1 cellular context compared by ENCODE assay signal in the genomic region with DNA sequence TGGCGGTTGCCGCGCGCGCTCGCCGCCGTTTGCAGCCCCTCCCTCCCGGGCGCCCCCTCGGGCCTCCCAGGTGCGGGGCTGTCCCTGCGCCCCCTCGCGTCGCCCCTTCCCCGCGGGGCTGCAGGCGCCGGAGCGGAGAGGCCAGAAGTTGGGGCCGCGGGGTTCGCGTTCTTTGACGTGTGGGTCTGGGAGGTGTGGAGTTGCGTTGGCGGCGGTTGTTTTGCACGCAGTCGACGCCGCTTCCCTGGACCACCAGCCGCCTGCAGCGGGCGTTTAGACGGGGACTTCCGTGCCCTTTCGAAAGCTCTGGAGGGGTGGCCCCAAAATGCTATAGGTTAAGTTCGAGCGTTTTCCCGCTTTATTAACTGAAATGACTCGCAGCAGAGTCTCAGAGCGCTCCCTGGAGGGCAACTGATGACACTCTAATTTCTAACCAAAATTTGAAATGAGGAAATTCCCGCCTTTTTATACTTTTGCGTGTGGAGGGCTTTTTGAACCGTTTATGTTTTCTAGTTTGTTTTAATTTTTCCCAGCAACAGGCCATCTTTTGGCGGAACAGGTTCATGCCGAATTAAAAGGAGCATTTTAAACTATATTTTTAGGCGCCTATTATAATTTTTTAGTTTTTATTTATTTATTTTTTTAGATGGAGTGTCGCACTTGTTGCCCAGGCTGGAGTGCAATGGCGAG.
TF ChIP-seq lines count a peak whose summit lies in the region.

No MANE protein-coding gene starts in this region.

TF ChIP-seq in K562, 482 proteins besides CTCF, POLR2A, EP300 and RAD21 (continued from another document and continues in another):
- TF ChIP-seq TOE1 (IDR thresholded peaks at IDR 0.05; ENCODE audit: borderline replicate concordance) (0 out of 2 replicates have a peak, but pooled peaks have one; percentile 52), TOE1 (CRISPR knock-in tag; IDR thresholded peaks at IDR 0.05; ENCODE audit: borderline replicate concordance, low read depth) (0 out of 2 replicates have a peak, but pooled peaks have one; percentile 66), DEAF1 (CRISPR knock-in tag; IDR thresholded peaks at IDR 0.05) (peak; percentile 85), ZNF12 (CRISPR knock-in tag; IDR thresholded peaks at IDR 0.05) (peak; percentile 80; the same call in 1 of the 2 replicates), ZNF274 (IDR thresholded peaks at IDR 0.05; ENCODE audit: borderline replicate concordance, low read depth, low read length) (no peak), SRF (CRISPR knock-in tag; IDR thresholded peaks at IDR 0.05) (no peak), ZKSCAN8 (CRISPR knock-in tag; IDR thresholded peaks at IDR 0.05) (no peak), KDM1A (IDR thresholded peaks at IDR 0.05) (no peak; a peak in 1 of 4 replicates), TRIM25 (IDR thresholded peaks at IDR 0.05; ENCODE audit: borderline replicate concordance) (no peak), FOXK2 (conservative IDR thresholded peaks at IDR 0.05 in 1 of 2, IDR thresholded peaks at IDR 0.05 in 1 of 2; ENCODE audit: low read depth in 2 of 2) (peak in 1 of 2 experiments; percentile 29; a peak in 1 of 4 replicates), PRDM10 (IDR thresholded peaks at IDR 0.05; ENCODE audit: partially characterized antibody) (no peak), SUPT5H (IDR thresholded peaks at IDR 0.05) (no peak; the same call in none of the 2 replicates), CBFB (CRISPR knock-in tag; IDR thresholded peaks at IDR 0.05) (no peak), SNRNP70 (optimal IDR thresholded peaks at IDR 0.05; ENCODE audit: low read depth, low read length) (no peak), ZFP36 (IDR thresholded peaks at IDR 0.05; ENCODE audit: low read depth, low read length, partially characterized antibody) (no peak), KDM5B (IDR thresholded peaks at IDR 0.05; ENCODE audit: insufficient replicate concordance, low read depth, low read length) (no peak), ZNF57 (CRISPR knock-in tag; IDR thresholded peaks at IDR 0.05) (no peak), TCF7 (IDR thresholded peaks at IDR 0.05; ENCODE audit: borderline replicate concordance) (no peak), NFE2L1 (tag; IDR thresholded peaks at IDR 0.05; ENCODE audit: borderline replicate concordance, low read depth) (no peak), CAMTA2 (CRISPR knock-in tag; conservative IDR thresholded peaks at IDR 0.05) (no peak), ZNF41 (CRISPR knock-in tag; conservative IDR thresholded peaks at IDR 0.05) (no peak), CCAR2 (IDR thresholded peaks at IDR 0.05; ENCODE audit: low read depth, low read length) (no peak), DLX4 (CRISPR knock-in tag; IDR thresholded peaks at IDR 0.05) (no peak)
- TF ChIP-seq, protein P1, sequence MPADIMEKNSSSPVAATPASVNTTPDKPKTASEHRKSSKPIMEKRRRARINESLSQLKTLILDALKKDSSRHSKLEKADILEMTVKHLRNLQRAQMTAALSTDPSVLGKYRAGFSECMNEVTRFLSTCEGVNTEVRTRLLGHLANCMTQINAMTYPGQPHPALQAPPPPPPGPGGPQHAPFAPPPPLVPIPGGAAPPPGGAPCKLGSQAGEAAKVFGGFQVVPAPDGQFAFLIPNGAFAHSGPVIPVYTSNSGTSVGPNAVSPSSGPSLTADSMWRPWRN (IDR thresholded peaks at IDR 0.05; ENCODE audit: low read depth), result 0 out of 2 replicates have a peak, but pooled peaks have one; percentile 26
- TF ChIP-seq, protein P2, sequence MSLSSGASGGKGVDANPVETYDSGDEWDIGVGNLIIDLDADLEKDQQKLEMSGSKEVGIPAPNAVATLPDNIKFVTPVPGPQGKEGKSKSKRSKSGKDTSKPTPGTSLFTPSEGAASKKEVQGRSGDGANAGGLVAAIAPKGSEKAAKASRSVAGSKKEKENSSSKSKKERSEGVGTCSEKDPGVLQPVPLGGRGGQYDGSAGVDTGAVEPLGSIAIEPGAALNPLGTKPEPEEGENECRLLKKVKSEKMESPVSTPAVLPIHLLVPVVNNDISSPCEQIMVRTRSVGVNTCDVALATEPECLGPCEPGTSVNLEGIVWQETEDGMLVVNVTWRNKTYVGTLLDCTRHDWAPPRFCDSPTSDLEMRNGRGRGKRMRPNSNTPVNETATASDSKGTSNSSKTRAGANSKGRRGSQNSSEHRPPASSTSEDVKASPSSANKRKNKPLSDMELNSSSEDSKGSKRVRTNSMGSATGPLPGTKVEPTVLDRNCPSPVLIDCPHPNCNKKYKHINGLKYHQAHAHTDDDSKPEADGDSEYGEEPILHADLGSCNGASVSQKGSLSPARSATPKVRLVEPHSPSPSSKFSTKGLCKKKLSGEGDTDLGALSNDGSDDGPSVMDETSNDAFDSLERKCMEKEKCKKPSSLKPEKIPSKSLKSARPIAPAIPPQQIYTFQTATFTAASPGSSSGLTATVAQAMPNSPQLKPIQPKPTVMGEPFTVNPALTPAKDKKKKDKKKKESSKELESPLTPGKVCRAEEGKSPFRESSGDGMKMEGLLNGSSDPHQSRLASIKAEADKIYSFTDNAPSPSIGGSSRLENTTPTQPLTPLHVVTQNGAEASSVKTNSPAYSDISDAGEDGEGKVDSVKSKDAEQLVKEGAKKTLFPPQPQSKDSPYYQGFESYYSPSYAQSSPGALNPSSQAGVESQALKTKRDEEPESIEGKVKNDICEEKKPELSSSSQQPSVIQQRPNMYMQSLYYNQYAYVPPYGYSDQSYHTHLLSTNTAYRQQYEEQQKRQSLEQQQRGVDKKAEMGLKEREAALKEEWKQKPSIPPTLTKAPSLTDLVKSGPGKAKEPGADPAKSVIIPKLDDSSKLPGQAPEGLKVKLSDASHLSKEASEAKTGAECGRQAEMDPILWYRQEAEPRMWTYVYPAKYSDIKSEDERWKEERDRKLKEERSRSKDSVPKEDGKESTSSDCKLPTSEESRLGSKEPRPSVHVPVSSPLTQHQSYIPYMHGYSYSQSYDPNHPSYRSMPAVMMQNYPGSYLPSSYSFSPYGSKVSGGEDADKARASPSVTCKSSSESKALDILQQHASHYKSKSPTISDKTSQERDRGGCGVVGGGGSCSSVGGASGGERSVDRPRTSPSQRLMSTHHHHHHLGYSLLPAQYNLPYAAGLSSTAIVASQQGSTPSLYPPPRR (CRISPR knock-in tag; IDR thresholded peaks at IDR 0.05; ENCODE audit: borderline replicate concordance), result no peak
- TF ChIP-seq, protein P3, sequence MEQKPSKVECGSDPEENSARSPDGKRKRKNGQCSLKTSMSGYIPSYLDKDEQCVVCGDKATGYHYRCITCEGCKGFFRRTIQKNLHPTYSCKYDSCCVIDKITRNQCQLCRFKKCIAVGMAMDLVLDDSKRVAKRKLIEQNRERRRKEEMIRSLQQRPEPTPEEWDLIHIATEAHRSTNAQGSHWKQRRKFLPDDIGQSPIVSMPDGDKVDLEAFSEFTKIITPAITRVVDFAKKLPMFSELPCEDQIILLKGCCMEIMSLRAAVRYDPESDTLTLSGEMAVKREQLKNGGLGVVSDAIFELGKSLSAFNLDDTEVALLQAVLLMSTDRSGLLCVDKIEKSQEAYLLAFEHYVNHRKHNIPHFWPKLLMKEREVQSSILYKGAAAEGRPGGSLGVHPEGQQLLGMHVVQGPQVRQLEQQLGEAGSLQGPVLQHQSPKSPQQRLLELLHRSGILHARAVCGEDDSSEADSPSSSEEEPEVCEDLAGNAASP (IDR thresholded peaks at IDR 0.05), result no peak
